ENCODE assay signal across 16 cellular contexts in the genomic region with DNA sequence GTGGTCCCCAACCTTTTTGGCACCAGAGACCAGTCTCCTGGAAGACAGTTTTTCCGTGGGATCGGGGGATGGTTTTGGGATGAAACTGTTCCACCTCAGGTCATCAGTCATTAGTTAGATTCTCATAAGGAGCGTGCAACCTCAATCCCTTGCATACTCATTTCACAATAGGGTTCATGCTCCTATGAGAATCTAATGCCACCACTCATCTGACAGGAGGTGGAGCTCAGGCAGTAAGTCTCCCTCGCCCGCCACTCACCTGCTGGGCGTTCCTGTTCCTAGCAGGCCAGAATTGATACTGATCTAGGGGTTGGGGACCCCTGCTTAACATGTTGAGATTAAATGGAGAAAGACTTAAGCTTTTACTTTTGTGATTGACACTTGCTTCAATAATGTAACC. TPM values are rescaled to one million over a fixed set of nuclear protein-coding genes. Genes with fewer than 3 reads are reported as not detected.
DNase-seq lines count a peak whose midpoint lies in the region; ATAC-seq and TF ChIP-seq lines count a peak whose summit lies in the region.
"Had no signal": no experiment of that assay in that cellular context is flagged by ENCODE, and none has a peak within 500 bp of the region (broad histone marks: within the 10 kb centered on the region; RNA-seq: fewer than 3 reads in every experiment).

No MANE protein-coding gene starts in this region.

- no peak for DNase-seq in CD8-positive, alpha-beta T cell
- DNase-seq in HFFc6 = no peak
- peak; percentile 47 for DNase-seq in amniotic epithelial cell (ENCODE audit: low read depth)
- DNase-seq in natural killer cell treated with Interleukin-12 subunit alpha and Interleukin-12 subunit beta and Interleukin-15 and Interleukin-18, amount 100 ng/mL, for 72 hours (ENCODE audit: low spot score) = no peak
- DNase-seq in erythroblast (lab: John Stamatoyannopoulos, UW) = no peak
- DNase-seq in NCI-H2227 treated with DMSO at 0.1 percent for 48 hours (lab: John Stamatoyannopoulos, UW) = no peak
- DNase-seq: activated naive CD8-positive, alpha-beta T cell treated with anti-CD3 and anti-CD28 coated beads, Interleukin-2, amount 10 ng/mL, durations not matched to agents 7 days and 5 days; AML-193; DMS153; effector CD4-positive, alpha-beta T cell; left lung; NCI-H2029; NCI-H524 treated with DMSO at 0.1 percent for 48 hours; OCI-M1 had no signal

- peak overlapping the region; percentile 49 for H3K27ac Mint-ChIP-seq in CD8-positive, alpha-beta T cell
- H3K27ac Mint-ChIP-seq in HFFc6 = peak overlapping the region; percentile 92
- peak overlapping the region; percentile 62 to 69 for H3K27ac Mint-ChIP-seq in natural killer cell treated with Interleukin-12 subunit alpha and Interleukin-12 subunit beta and Interleukin-15 and Interleukin-18, amount 100 ng/mL, for 72 hours
- H3K27ac Mint-ChIP-seq: activated naive CD8-positive, alpha-beta T cell treated with anti-CD3 and anti-CD28 coated beads, Interleukin-2, amount 10 ng/mL, durations not matched to agents 7 days and 5 days had no signal

- no peak overlapping the region for H3K27ac ChIP-seq in CD8-positive, alpha-beta T cell (ENCODE audit: low read depth, low read length)
- H3K27ac ChIP-seq: prostate gland had no signal

- peaks cover 53% of the 10 kb centered on the region for H3K36me3 Mint-ChIP-seq in CD8-positive, alpha-beta T cell
- peaks cover 62% of the 10 kb centered on the region for H3K36me3 Mint-ChIP-seq in HFFc6 (ENCODE audit: low read depth)
- H3K36me3 Mint-ChIP-seq in natural killer cell treated with Interleukin-12 subunit alpha and Interleukin-12 subunit beta and Interleukin-15 and Interleukin-18, amount 100 ng/mL, for 72 hours = peaks cover 37% of the 10 kb centered on the region

- no peaks in the 10 kb centered on the region for H3K9me3 Mint-ChIP-seq in CD8-positive, alpha-beta T cell
- no peaks in the 10 kb centered on the region for H3K9me3 Mint-ChIP-seq in HFFc6
- no peaks in the 10 kb centered on the region for H3K9me3 Mint-ChIP-seq in natural killer cell treated with Interleukin-12 subunit alpha and Interleukin-12 subunit beta and Interleukin-15 and Interleukin-18, amount 100 ng/mL, for 72 hours
- H3K9me3 Mint-ChIP-seq: activated naive CD8-positive, alpha-beta T cell treated with anti-CD3 and anti-CD28 coated beads, Interleukin-2, amount 10 ng/mL, durations not matched to agents 7 days and 5 days had no signal

- CTCF ChIA-PET in CD8-positive, alpha-beta T cell (lab: Charles Lee) = interaction anchor here (0.8 to 2.1 kb wide), 4 partner anchors 117 to 133 kb away, joined by 3 to 16 read pairs (median 4); no protein-coding TSS in a partner anchor

- no peaks in the 10 kb centered on the region for H3K27me3 ChIP-seq in CD8-positive, alpha-beta T cell (ENCODE audit: insufficient read depth, low read length)
- H3K27me3 ChIP-seq: left lung had no signal

- H3K27me3 Mint-ChIP-seq in CD8-positive, alpha-beta T cell (ENCODE audit: low read depth) = no peaks in the 10 kb centered on the region
- H3K27me3 Mint-ChIP-seq in HFFc6 (ENCODE audit: insufficient read depth) = no peaks in the 10 kb centered on the region; the same call in none of the 2 replicates
- H3K27me3 Mint-ChIP-seq in natural killer cell treated with Interleukin-12 subunit alpha and Interleukin-12 subunit beta and Interleukin-15 and Interleukin-18, amount 100 ng/mL, for 72 hours = no peaks in the 10 kb centered on the region
- H3K27me3 Mint-ChIP-seq: activated naive CD8-positive, alpha-beta T cell treated with anti-CD3 and anti-CD28 coated beads, Interleukin-2, amount 10 ng/mL, durations not matched to agents 7 days and 5 days had no signal

- peaks cover 11% of the 10 kb centered on the region for H3K36me3 ChIP-seq in CD8-positive, alpha-beta T cell (ENCODE audit: insufficient read depth, low read length)
- H3K36me3 ChIP-seq: prostate gland had no signal

- no peak for TF ChIP-seq POLR2A in erythroblast (IDR thresholded peaks at IDR 0.05; ENCODE audit: low read length)

- ATAC-seq in CD8-positive, alpha-beta T cell = no peak
- no peak for ATAC-seq in natural killer cell treated with Interleukin-12 subunit alpha and Interleukin-12 subunit beta and Interleukin-15 and Interleukin-18, amount 100 ng/mL, for 72 hours
- ATAC-seq in HG02623 (IDR thresholded peaks at IDR 0.05; ENCODE audit: unreplicated experiment) = no peak
- ATAC-seq: left lung had no signal

- no peak overlapping the region for H3K4me3 ChIP-seq in CD8-positive, alpha-beta T cell (ENCODE audit: low read depth, low read length)
- H3K4me3 ChIP-seq: left lung, prostate gland had no signal

- POLR2A ChIA-PET in CD8-positive, alpha-beta T cell (lab: Charles Lee) = interaction anchor here (0.6 to 2.6 kb wide), 3 partner anchors 10 to 809 kb away, joined by 3 to 9 read pairs (median 3); partner anchors contain the start of gene NABP1

- H3K4me1 ChIP-seq in CD8-positive, alpha-beta T cell (ENCODE audit: insufficient read depth, low read length) = peaks cover 7% of the 10 kb centered on the region
- H3K4me1 ChIP-seq: prostate gland had no signal

- H3K4me3 Mint-ChIP-seq in CD8-positive, alpha-beta T cell = no peak overlapping the region
- peak overlapping the region; percentile 75 for H3K4me3 Mint-ChIP-seq in HFFc6
- H3K4me3 Mint-ChIP-seq in natural killer cell treated with Interleukin-12 subunit alpha and Interleukin-12 subunit beta and Interleukin-15 and Interleukin-18, amount 100 ng/mL, for 72 hours = no peak overlapping the region
- H3K4me3 Mint-ChIP-seq: activated naive CD8-positive, alpha-beta T cell treated with anti-CD3 and anti-CD28 coated beads, Interleukin-2, amount 10 ng/mL, durations not matched to agents 7 days and 5 days had no signal

- no peaks in the 10 kb centered on the region for H3K9me3 ChIP-seq in CD8-positive, alpha-beta T cell (ENCODE audit: low read length)
- H3K9me3 ChIP-seq: left lung, prostate gland had no signal

- peaks cover 19% of the 10 kb centered on the region for H3K4me1 Mint-ChIP-seq in CD8-positive, alpha-beta T cell (ENCODE audit: low read depth)
- peaks cover 98% of the 10 kb centered on the region for H3K4me1 Mint-ChIP-seq in HFFc6 (ENCODE audit: low read depth)
- H3K4me1 Mint-ChIP-seq in natural killer cell treated with Interleukin-12 subunit alpha and Interleukin-12 subunit beta and Interleukin-15 and Interleukin-18, amount 100 ng/mL, for 72 hours (ENCODE audit: low read depth in 2 of 2) = peaks cover 34 to 52% of the 10 kb centered on the region in 2 donors

- intact Hi-C loops in CD8-positive, alpha-beta T cell (cut with DNase I, micrococcal nuclease) = loop anchor here (5.0 to 10.0 kb wide), 4 partner anchors 36 to 633 kb away; no protein-coding TSS in a partner anchor

- no peak for TF ChIP-seq CTCF in CD8-positive, alpha-beta T cell (IDR thresholded peaks at IDR 0.05)
- TF ChIP-seq CTCF in HFFc6 (IDR thresholded peaks at IDR 0.05) = no peak

RNA-seq across cellular contexts. Expression of gene NABP1, which starts 9.9 kb away (rescaled TPM):
- 10 to 100 TPM; 17.5 to 21.1 TPM for total RNA-seq in CD8-positive, alpha-beta T cell
- 100 to 1,000 TPM in 5 of 6 experiments, 10 to 100 TPM in 1; 95.9 to 121 (median 109) TPM for total RNA-seq in HFFc6 (2021; fragmentation: NEBNext Ultra II Directional; extraction: Animal tissue kit (Norgen Biotek cat#: 25700))
- 100 to 1,000 TPM; 125 to 138 TPM for total RNA-seq in natural killer cell treated with Interleukin-12 subunit alpha and Interleukin-12 subunit beta and Interleukin-15 and Interleukin-18, amount 100 ng/mL, for 72 hours

Comparison
In these comparisons a context has a peak if more than half of its experiments do, and no peak if none do; other contexts are left out.
1. RNA of gene NABP1, which starts 9.9 kb away (total RNA-seq): 125 to 138 TPM in natural killer cell treated with Interleukin-12 subunit alpha and Interleukin-12 subunit beta and Interleukin-15 and Interleukin-18, amount 100 ng/mL, for 72 hours and 95.9 to 121 TPM in HFFc6; 17.5 to 21.1 TPM in CD8-positive, alpha-beta T cell; every median in the first group is over 4 times any median in the second.
2. Peak in every context shown above with its lines, with median percentiles within 50 percentile points of each other: H3K27ac Mint-ChIP-seq.